Comparison of ENCODE assay signal across 1 cellular context in the genomic region with DNA sequence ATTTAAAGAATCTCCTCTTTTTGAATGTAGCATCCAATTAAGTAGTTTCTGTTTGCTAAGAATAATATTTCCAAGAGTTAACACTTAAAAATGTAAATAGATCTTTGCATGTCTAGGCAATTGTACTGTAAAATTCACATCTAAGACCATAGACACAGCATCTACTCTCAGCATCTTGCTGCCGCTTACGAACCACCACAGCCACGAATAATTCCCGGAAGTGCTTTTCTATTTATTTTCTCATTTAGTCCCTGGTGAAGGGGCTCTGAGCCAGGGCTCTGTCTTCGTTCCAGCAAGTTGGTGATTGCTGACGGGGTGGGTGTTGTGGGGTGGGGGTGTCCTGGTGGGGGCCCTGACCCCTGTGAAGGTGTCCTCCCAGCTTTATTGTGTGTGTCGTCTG.
TF ChIP-seq lines count a peak whose summit lies in the region.

No MANE protein-coding gene starts in this region.

TF ChIP-seq in GM23338, 12 proteins besides CTCF, POLR2A, EP300 and RAD21 (continued from another document):
- TF ChIP-seq ZNF462 (CRISPR knock-in tag; IDR thresholded peaks at IDR 0.05) (no peak), ZNF114 (CRISPR knock-in tag; IDR thresholded peaks at IDR 0.05) (no peak)
- TF ChIP-seq, protein P1, sequence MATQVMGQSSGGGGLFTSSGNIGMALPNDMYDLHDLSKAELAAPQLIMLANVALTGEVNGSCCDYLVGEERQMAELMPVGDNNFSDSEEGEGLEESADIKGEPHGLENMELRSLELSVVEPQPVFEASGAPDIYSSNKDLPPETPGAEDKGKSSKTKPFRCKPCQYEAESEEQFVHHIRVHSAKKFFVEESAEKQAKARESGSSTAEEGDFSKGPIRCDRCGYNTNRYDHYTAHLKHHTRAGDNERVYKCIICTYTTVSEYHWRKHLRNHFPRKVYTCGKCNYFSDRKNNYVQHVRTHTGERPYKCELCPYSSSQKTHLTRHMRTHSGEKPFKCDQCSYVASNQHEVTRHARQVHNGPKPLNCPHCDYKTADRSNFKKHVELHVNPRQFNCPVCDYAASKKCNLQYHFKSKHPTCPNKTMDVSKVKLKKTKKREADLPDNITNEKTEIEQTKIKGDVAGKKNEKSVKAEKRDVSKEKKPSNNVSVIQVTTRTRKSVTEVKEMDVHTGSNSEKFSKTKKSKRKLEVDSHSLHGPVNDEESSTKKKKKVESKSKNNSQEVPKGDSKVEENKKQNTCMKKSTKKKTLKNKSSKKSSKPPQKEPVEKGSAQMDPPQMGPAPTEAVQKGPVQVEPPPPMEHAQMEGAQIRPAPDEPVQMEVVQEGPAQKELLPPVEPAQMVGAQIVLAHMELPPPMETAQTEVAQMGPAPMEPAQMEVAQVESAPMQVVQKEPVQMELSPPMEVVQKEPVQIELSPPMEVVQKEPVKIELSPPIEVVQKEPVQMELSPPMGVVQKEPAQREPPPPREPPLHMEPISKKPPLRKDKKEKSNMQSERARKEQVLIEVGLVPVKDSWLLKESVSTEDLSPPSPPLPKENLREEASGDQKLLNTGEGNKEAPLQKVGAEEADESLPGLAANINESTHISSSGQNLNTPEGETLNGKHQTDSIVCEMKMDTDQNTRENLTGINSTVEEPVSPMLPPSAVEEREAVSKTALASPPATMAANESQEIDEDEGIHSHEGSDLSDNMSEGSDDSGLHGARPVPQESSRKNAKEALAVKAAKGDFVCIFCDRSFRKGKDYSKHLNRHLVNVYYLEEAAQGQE (IDR thresholded peaks at IDR 0.05; ENCODE audit: unreplicated experiment): no peak
TF ChIP-seq in GM23338: peak in this region for 0.
